In the genomic region with DNA sequence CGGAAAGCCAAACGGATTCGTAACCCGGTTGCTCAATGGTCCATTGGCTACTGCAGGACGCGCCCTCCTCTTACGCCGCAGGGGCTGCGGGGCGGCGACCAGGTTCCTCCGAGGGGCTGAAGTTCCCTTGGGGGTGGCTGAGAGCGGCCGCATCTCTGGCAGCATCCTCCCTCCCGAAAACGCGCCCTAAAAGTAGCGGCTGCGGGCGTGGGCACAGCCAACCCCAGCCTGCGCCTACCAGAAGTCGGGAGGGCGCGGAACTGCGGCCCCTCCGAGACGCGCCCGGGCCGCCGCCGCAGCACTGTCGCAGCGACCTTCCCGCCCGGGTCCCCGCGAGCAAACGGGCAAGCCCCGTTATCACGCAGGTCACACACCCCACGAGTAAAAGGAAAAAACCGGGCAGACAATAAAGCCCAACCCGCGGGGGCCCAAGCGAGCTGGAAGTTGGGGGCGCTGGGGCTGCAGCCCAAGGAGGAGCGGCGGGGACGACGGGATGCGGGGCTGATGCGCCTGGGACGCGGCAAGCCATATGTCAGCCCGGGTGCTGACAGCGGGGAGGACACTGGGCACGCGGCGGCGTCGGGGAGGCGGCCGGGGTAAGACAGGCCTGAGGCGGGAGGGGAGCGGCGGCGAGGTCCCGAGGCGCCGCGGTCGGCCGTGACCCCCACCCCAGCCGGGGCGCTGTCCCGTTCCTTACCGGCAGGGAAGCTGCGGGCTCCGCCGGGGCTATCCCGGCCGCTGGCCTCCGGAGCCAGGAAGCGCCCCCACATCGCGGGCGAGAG, we compare ENCODE assay signal across 8 cellular contexts. TPM values are rescaled to one million over a fixed set of nuclear protein-coding genes. Genes with fewer than 3 reads are reported as not detected.
A peak's percentile ranks its signal among the peaks of the same experiment; 100 is the strongest.
DNase-seq lines count a peak whose midpoint lies in the region; ATAC-seq and TF ChIP-seq lines count a peak whose summit lies in the region.

No MANE protein-coding gene starts in this region.

- DNase-seq in EL (peak; percentile 70), T-helper 2 cell (peak; percentile 20 to 57 (median 31)), body of pancreas (peak; percentile 38 to 54 (median 42)), GOT3 (lab: John Stamatoyannopoulos, UW) (no peak)

- H3K36me3 ChIP-seq in HUES48 (ENCODE audit: control insufficient read depth, insufficient read depth, low read length) (no peaks in the 10 kb centered on the region), body of pancreas (replicated peaks in 1 of 2; ENCODE audit: insufficient read depth in 1 of 2, low read depth in 2 of 2) (no peaks in the 10 kb centered on the region), iPS-20b (ENCODE audit: insufficient read depth, low read depth, low read length) (no peaks in the 10 kb centered on the region), skeletal muscle satellite cell (ENCODE audit: insufficient read depth, low read length) (no peaks in the 10 kb centered on the region)

- H3K27ac ChIP-seq in HUES48 (ENCODE audit: low read depth, low read length): peak overlapping the region; percentile 87
- peak overlapping the region; percentile 76 to 99 (median 97) for H3K27ac ChIP-seq in body of pancreas
- no peak overlapping the region for H3K27ac ChIP-seq in iPS-20b (ENCODE audit: low read length)

- H3K4me1 ChIP-seq in HUES48 (ENCODE audit: control insufficient read depth, insufficient read depth, low read length) (peaks cover 24% of the 10 kb centered on the region), body of pancreas (peaks cover 17% of the 10 kb centered on the region), iPS-20b (ENCODE audit: insufficient read depth, low read length) (peaks cover 6% of the 10 kb centered on the region), skeletal muscle satellite cell (ENCODE audit: control insufficient read depth, insufficient read depth, low read length) (peaks cover 9% of the 10 kb centered on the region)

- intact Hi-C loops in body of pancreas (cut with DNase I): no loop called here

- H3K4me3 ChIP-seq in HUES48 (ENCODE audit: low read depth, low read length) (peak overlapping the region; percentile 97), body of pancreas (peak overlapping the region; percentile 69 to 87), iPS-20b (ENCODE audit: low read length) (peak overlapping the region; percentile 74), skeletal muscle satellite cell (ENCODE audit: low read length) (peak overlapping the region; percentile 100)

- peak in 4 of 7 experiments; percentile 29 to 48 (median 41) for TF ChIP-seq CTCF in body of pancreas (IDR thresholded peaks at IDR 0.05)

- H3K9me3 ChIP-seq in HUES48 (ENCODE audit: control insufficient read depth, insufficient read depth, low read length) (no peaks in the 10 kb centered on the region), body of pancreas (no peaks in the 10 kb centered on the region), iPS-20b (ENCODE audit: insufficient read depth, low read depth, low read length) (no peaks in the 10 kb centered on the region), skeletal muscle satellite cell (replicated peaks; ENCODE audit: low read length) (no peaks in the 10 kb centered on the region)

- H3K27me3 ChIP-seq in HUES48 (ENCODE audit: control insufficient read depth, insufficient read depth, low read length): peaks cover 13% of the 10 kb centered on the region
- H3K27me3 ChIP-seq in body of pancreas: no peaks in the 10 kb centered on the region
- peaks cover 17% of the 10 kb centered on the region; the same call in 1 of the 2 replicates for H3K27me3 ChIP-seq in iPS-20b (ENCODE audit: insufficient read depth, low read length)
- no peaks in the 10 kb centered on the region for H3K27me3 ChIP-seq in skeletal muscle satellite cell (ENCODE audit: control insufficient read depth, insufficient read depth, low read length)

- peak overlapping the region; percentile 75; the same call in 1 of the 2 replicates for H3K9ac ChIP-seq in HUES48 (ENCODE audit: low read depth, low read length)
- H3K9ac ChIP-seq in iPS-20b (ENCODE audit: low read depth, low read length): peak overlapping the region; percentile 28; the same call in 1 of the 2 replicates
- H3K9ac ChIP-seq in skeletal muscle satellite cell (ENCODE audit: low read depth, low read length): peak overlapping the region; percentile 99

- ATAC-seq in GM21423 (IDR thresholded peaks at IDR 0.05; ENCODE audit: unreplicated experiment) (peak; percentile 37), body of pancreas (peak; percentile 64)

- peak overlapping the region; percentile 85 for H3K4me2 ChIP-seq in skeletal muscle satellite cell (ENCODE audit: low read length)

- 0 to 1% methylated on average over 6 to 69 of the region's 88 CpGs for WGBS in body of pancreas, 2 donors

- peak; percentile 2 to 20 (median 11) for TF ChIP-seq POLR2A in body of pancreas (IDR thresholded peaks at IDR 0.05)

RNA-seq across cellular contexts. Expression of a gene that starts 0.7 kb away (rescaled TPM):
- 1 to 10 TPM; 8.2 to 9.9 TPM for total RNA-seq in body of pancreas
- total RNA-seq in skeletal muscle satellite cell (2012; rRNA removed): 10.0 and 16.5 TPM in 2 replicates

Comparison
In these comparisons a context has a peak if more than half of its experiments do, and no peak if none do; other contexts are left out.
1. H3K9ac ChIP-seq: peak in every context shown above with its lines; median percentile 99 in skeletal muscle satellite cell; 75 in HUES48; 28 in iPS-20b.